8 cellular contexts compared by ENCODE assay signal in the genomic region with DNA sequence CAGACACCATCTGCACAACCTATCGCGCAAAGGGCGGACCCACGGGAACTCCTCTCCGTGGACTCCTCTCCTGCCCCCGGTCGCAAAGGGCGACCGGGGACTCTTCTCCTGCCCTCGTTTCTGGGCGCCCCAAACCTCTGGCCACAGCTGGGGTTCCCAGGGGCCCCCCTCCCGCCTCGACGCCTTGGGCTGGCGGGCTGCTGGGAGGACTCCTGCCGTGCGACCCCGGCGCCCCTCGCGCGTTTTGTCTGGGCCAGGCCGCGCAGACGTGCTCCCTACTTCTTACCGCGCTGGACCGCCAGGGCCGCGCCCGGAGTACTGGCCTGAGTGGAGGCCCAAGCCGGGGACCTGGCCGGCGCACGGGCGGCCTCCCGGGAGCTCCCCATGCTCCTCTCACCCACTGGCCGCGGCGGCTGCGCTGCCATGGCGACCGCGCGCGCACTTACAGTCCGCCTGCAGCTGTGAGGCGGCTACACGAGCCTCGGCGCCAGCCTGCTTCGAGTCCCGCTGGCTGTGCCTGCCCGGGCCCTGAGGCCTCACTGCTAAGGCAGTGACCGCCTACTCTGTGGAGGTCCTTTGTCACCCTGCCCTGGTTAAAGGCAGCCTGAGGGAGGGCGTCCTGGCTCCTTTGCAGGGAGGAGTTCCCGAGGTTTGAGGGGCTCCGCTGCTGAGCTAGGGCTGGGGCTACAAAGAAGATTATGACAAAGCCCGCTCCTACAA. TPM values are rescaled to one million over a fixed set of nuclear protein-coding genes. Genes with fewer than 3 reads are reported as not detected.
DNase-seq lines count a peak whose midpoint lies in the region; ATAC-seq, FAIRE-seq and TF ChIP-seq lines count a peak whose summit lies in the region.

No MANE protein-coding gene starts in this region.

- H3K27me3 ChIP-seq in HepG2 (ENCODE audit: control insufficient read depth in 1 of 2, insufficient read depth in 2 of 2, low read length in 2 of 2): peaks cover 0 to 10% of the 10 kb centered on the region in 2 experiments; a peak in 2 of 5 replicates

- WGBS in HepG2 (ENCODE audit: low lambda C conversion rate): 84% methylated on average over 16 of the region's 59 CpGs

- H3K4me3 ChIP-seq in coronary artery: peak overlapping the region; percentile 82
- peak overlapping the region in 2 of 3 experiments; percentile 16 to 46; a peak in 1 of 6 replicates for H3K4me3 ChIP-seq in HepG2 (replicated peaks in 1 of 3; ENCODE audit: insufficient read depth in 1 of 3, low read depth in 2 of 3, low read length in 3 of 3)

- TF ChIP-seq EP300 in HepG2 (IDR thresholded peaks at IDR 0.05; ENCODE audit: low read depth in 2 of 2, low read length in 2 of 2): no peak
- TF ChIP-seq EP300 in HepG2 (CRISPR knock-in tag; IDR thresholded peaks at IDR 0.05; ENCODE audit: borderline replicate concordance): no peak

- no TSS peak for BruUV-seq in HepG2 (replicated peaks; lab: Mats Ljungman, UMichigan)

- H2AFZ ChIP-seq in HepG2 (ENCODE audit: low read length): no peak overlapping the region

- H4K20me1 ChIP-seq in HepG2 (ENCODE audit: insufficient read depth, low read length): no peaks in the 10 kb centered on the region

- no peak for TF ChIP-seq RAD21 in HepG2 (CRISPR knock-in tag; IDR thresholded peaks at IDR 0.05)

- no peak for TF ChIP-seq POLR2A in HepG2 (IDR thresholded peaks at IDR 0.05; ENCODE audit: insufficient read depth in 1 of 2, low read depth in 2 of 2, low read length in 2 of 2)

- TF ChIP-seq CTCF in GM13977 (IDR thresholded peaks at IDR 0.05; ENCODE audit: extremely low read depth, insufficient read depth, missing control alignments) (no peak), coronary artery (IDR thresholded peaks at IDR 0.05) (no peak), HepG2 (CRISPR knock-in tag; IDR thresholded peaks at IDR 0.05) (no peak)

- DNase-seq in GM13977 (ENCODE audit: low spot score) (peak; percentile 80), NCI-H128 (lab: John Stamatoyannopoulos, UW; ENCODE audit: unreplicated experiment) (peak; percentile 53), coronary artery (ENCODE audit: low spot score) (peak; percentile 81), HepG2 (ENCODE audit: low spot score) (no peak), SW 1271 (lab: John Stamatoyannopoulos, UW) (no peak)
- DNase-seq in stimulated activated CD4-positive, alpha-beta T cell treated with anti-CD3 and anti-CD28 coated beads, Interleukin-1b, Interleukin-23, amount 100 ng/mL, for 48 hours: peak; percentile 53

- H3K9me3 ChIP-seq in HepG2 (ENCODE audit: low read length): peaks cover 7% of the 10 kb centered on the region

- peaks cover 14% of the 10 kb centered on the region for H3K4me1 ChIP-seq in HepG2 (ENCODE audit: insufficient read depth, low read length)

- H3K79me2 ChIP-seq in HepG2 (ENCODE audit: insufficient read depth, low read length): no peaks in the 10 kb centered on the region

- CTCF ChIA-PET in HepG2 (lab: Yijun Ruan, JAX; ENCODE audit: low intra/inter-chr PET ratio, low total read pairs): no interaction called here

- H3K27ac ChIP-seq in coronary artery (peak overlapping the region; percentile 64 to 82), HepG2 (ENCODE audit: extremely low read length, insufficient read depth, low read length) (no peak overlapping the region)

- POLR2A ChIA-PET in HepG2 (lab: Yijun Ruan, JAX): no interaction called here

- H3K9ac ChIP-seq in HepG2 (ENCODE audit: insufficient read depth, low read depth, low read length): no peak overlapping the region

- intact Hi-C loops in HepG2 (cut with micrococcal nuclease; ENCODE audit: unreplicated experiment): no loop called here

- ATAC-seq in HG02588 (IDR thresholded peaks at IDR 0.05; ENCODE audit: unreplicated experiment): peak; percentile 72
- peak; percentile 54 to 58 for ATAC-seq in activated CD4-positive, CD25-positive, alpha-beta regulatory T cell treated with anti-CD3 and anti-CD28 coated beads, Interleukin-2, amount 50 U/mL, for 24 hours
- ATAC-seq in HepG2: peak; percentile 92

- H3K36me3 ChIP-seq in HepG2 (replicated peaks in 1 of 2; ENCODE audit: control insufficient read depth in 1 of 2, insufficient read depth in 2 of 2, low read length in 2 of 2): no peaks in the 10 kb centered on the region

- in situ Hi-C loops in GM13977 (cut with MboI; ENCODE audit: low pct_unique_long_range_greater_than_20kb, low sequenced_read_pairs, unreplicated experiment): no loop called here
- in situ Hi-C loops in HepG2 (cut with HindIII; ENCODE audit: extremely low pct_ligation_motif_present, low pct_unique_long_range_greater_than_20kb): no loop called here

- peak overlapping the region; percentile 62 for H3K4me2 ChIP-seq in HepG2 (ENCODE audit: low read depth, low read length)

- no peak for FAIRE-seq in HepG2 (lab: Jason Lieb, UNC)

RNA-seq across cellular contexts. Expression of gene LRRIQ4, which starts 0.4 kb away (rescaled TPM):
- not detected in 2 replicates for total RNA-seq in HepG2 (2016; rRNA removed; fragmentation: Illumina TruSeq; extraction: Trizol)
- total RNA-seq in HepG2 (2016; cell fraction: cytosol; rRNA removed; fragmentation: Illumina TruSeq; extraction: Trizol; ENCODE audit: low read depth): not detected in 2 replicates
- total RNA-seq in HepG2 (2016; cell fraction: insoluble cytoplasmic fraction; rRNA removed; fragmentation: Illumina TruSeq; extraction: Trizol): not detected in 2 replicates
- total RNA-seq in HepG2 (2016; cell fraction: membrane; rRNA removed; fragmentation: Illumina TruSeq; extraction: Trizol): not detected in 2 replicates
- total RNA-seq in HepG2 (2016; cell fraction: nucleus; rRNA removed; fragmentation: Illumina TruSeq; extraction: Trizol): not detected in 2 replicates
- polyA plus RNA-seq in HepG2 (2011; rRNA removed): not detected in 2 replicates
- not detected in 2 replicates for polyA plus RNA-seq in HepG2 (2011; cell fraction: cytosol; rRNA removed)
- not detected in 2 replicates for polyA plus RNA-seq in HepG2 (2011; cell fraction: nucleus; rRNA removed)
- not detected in 2 replicates for polyA plus RNA-seq in HepG2 (2012)
- not detected in 2 replicates for polyA plus RNA-seq in HepG2 (2016; cell fraction: cytosol; fragmentation: Illumina TruSeq; extraction: Trizol; ENCODE audit: low read depth)
- polyA plus RNA-seq in HepG2 (2016; cell fraction: insoluble cytoplasmic fraction; fragmentation: Illumina TruSeq; extraction: Trizol; ENCODE audit: low read depth): not detected in 2 replicates
- not detected in 2 replicates for polyA plus RNA-seq in HepG2 (2016; cell fraction: membrane; fragmentation: Illumina TruSeq; extraction: Trizol; ENCODE audit: low read depth)
- not detected in 2 replicates for polyA plus RNA-seq in HepG2 (2016; cell fraction: nucleus; fragmentation: Illumina TruSeq; extraction: Trizol; ENCODE audit: insufficient read depth, low read depth)
- not detected in 2 replicates for polyA minus RNA-seq in HepG2 (2011; rRNA and poly(A)+ RNA removed; ENCODE audit: low replicate concordance)
- not detected in 2 replicates for polyA minus RNA-seq in HepG2 (2011; cell fraction: cytosol; rRNA and poly(A)+ RNA removed)
- not detected in 2 replicates for polyA minus RNA-seq in HepG2 (2011; cell fraction: nucleus; rRNA and poly(A)+ RNA removed)

RNA-seq across cellular contexts. Expression of gene LRRC34, which starts 0.4 kb away (rescaled TPM):
- total RNA-seq in HepG2 (2016; rRNA removed; fragmentation: Illumina TruSeq; extraction: Trizol): not detected in 2 replicates
- not detected in 2 replicates for total RNA-seq in HepG2 (2016; cell fraction: cytosol; rRNA removed; fragmentation: Illumina TruSeq; extraction: Trizol; ENCODE audit: low read depth)
- total RNA-seq in HepG2 (2016; cell fraction: insoluble cytoplasmic fraction; rRNA removed; fragmentation: Illumina TruSeq; extraction: Trizol): not detected in 2 replicates
- not detected in 2 replicates for total RNA-seq in HepG2 (2016; cell fraction: membrane; rRNA removed; fragmentation: Illumina TruSeq; extraction: Trizol)
- not detected in 2 replicates for total RNA-seq in HepG2 (2016; cell fraction: nucleus; rRNA removed; fragmentation: Illumina TruSeq; extraction: Trizol)
- polyA plus RNA-seq in HepG2 (2011; rRNA removed): not detected in 2 replicates
- not detected in 2 replicates for polyA plus RNA-seq in HepG2 (2011; cell fraction: cytosol; rRNA removed)
- polyA plus RNA-seq in HepG2 (2011; cell fraction: nucleus; rRNA removed): not detected in 2 replicates
- polyA plus RNA-seq in HepG2 (2012): 0.11 TPM in 1 of 2 replicates, not detected in the other
- polyA plus RNA-seq in HepG2 (2016; cell fraction: cytosol; fragmentation: Illumina TruSeq; extraction: Trizol; ENCODE audit: low read depth): not detected in 2 replicates
- not detected in 2 replicates for polyA plus RNA-seq in HepG2 (2016; cell fraction: insoluble cytoplasmic fraction; fragmentation: Illumina TruSeq; extraction: Trizol; ENCODE audit: low read depth)
- not detected in 2 replicates for polyA plus RNA-seq in HepG2 (2016; cell fraction: membrane; fragmentation: Illumina TruSeq; extraction: Trizol; ENCODE audit: low read depth)
- polyA plus RNA-seq in HepG2 (2016; cell fraction: nucleus; fragmentation: Illumina TruSeq; extraction: Trizol; ENCODE audit: insufficient read depth, low read depth): not detected in 2 replicates
- not detected in 2 replicates for polyA minus RNA-seq in HepG2 (2011; rRNA and poly(A)+ RNA removed; ENCODE audit: low replicate concordance)
- polyA minus RNA-seq in HepG2 (2011; cell fraction: cytosol; rRNA and poly(A)+ RNA removed): not detected in 2 replicates
- not detected in 2 replicates for polyA minus RNA-seq in HepG2 (2011; cell fraction: nucleus; rRNA and poly(A)+ RNA removed)

RNA-seq across cellular contexts. Expression of gene MYNN, which starts 39.1 kb away (rescaled TPM):
- 17.6 and 23.7 TPM in 2 replicates for total RNA-seq in HepG2 (2016; rRNA removed; fragmentation: Illumina TruSeq; extraction: Trizol)
- 3.2 and 3.3 TPM in 2 replicates for total RNA-seq in HepG2 (2016; cell fraction: cytosol; rRNA removed; fragmentation: Illumina TruSeq; extraction: Trizol; ENCODE audit: low read depth)
- total RNA-seq in HepG2 (2016; cell fraction: insoluble cytoplasmic fraction; rRNA removed; fragmentation: Illumina TruSeq; extraction: Trizol): 15.9 and 24.4 TPM in 2 replicates
- total RNA-seq in HepG2 (2016; cell fraction: membrane; rRNA removed; fragmentation: Illumina TruSeq; extraction: Trizol): 7.9 and 9.4 TPM in 2 replicates
- total RNA-seq in HepG2 (2016; cell fraction: nucleus; rRNA removed; fragmentation: Illumina TruSeq; extraction: Trizol): 16.4 and 19.9 TPM in 2 replicates
- polyA plus RNA-seq in HepG2 (2011; rRNA removed): 8.7 and 10.4 TPM in 2 replicates
- 3.4 and 4.8 TPM in 2 replicates for polyA plus RNA-seq in HepG2 (2011; cell fraction: cytosol; rRNA removed)
- polyA plus RNA-seq in HepG2 (2011; cell fraction: nucleus; rRNA removed): 7.6 and 7.8 TPM in 2 replicates
- 8.0 and 8.3 TPM in 2 replicates for polyA plus RNA-seq in HepG2 (2012)
- polyA plus RNA-seq in HepG2 (2016; cell fraction: cytosol; fragmentation: Illumina TruSeq; extraction: Trizol; ENCODE audit: low read depth): 1.8 TPM in 2 replicates
- 14.0 and 15.4 TPM in 2 replicates for polyA plus RNA-seq in HepG2 (2016; cell fraction: insoluble cytoplasmic fraction; fragmentation: Illumina TruSeq; extraction: Trizol; ENCODE audit: low read depth)
- 3.1 and 3.5 TPM in 2 replicates for polyA plus RNA-seq in HepG2 (2016; cell fraction: membrane; fragmentation: Illumina TruSeq; extraction: Trizol; ENCODE audit: low read depth)
- 18.9 and 19.7 TPM in 2 replicates for polyA plus RNA-seq in HepG2 (2016; cell fraction: nucleus; fragmentation: Illumina TruSeq; extraction: Trizol; ENCODE audit: insufficient read depth, low read depth)
- polyA minus RNA-seq in HepG2 (2011; rRNA and poly(A)+ RNA removed; ENCODE audit: low replicate concordance): 5.0 and 6.9 TPM in 2 replicates
- 10.0 and 11.1 TPM in 2 replicates for polyA minus RNA-seq in HepG2 (2011; cell fraction: cytosol; rRNA and poly(A)+ RNA removed)
- 38.5 and 43.5 TPM in 2 replicates for polyA minus RNA-seq in HepG2 (2011; cell fraction: nucleus; rRNA and poly(A)+ RNA removed)

RNA-seq across cellular contexts. Expression of gene ACTRT3, which starts 42.9 kb away (rescaled TPM):
- 0.97 and 1.1 TPM in 2 replicates for total RNA-seq in HepG2 (2016; rRNA removed; fragmentation: Illumina TruSeq; extraction: Trizol)
- total RNA-seq in HepG2 (2016; cell fraction: cytosol; rRNA removed; fragmentation: Illumina TruSeq; extraction: Trizol; ENCODE audit: low read depth): 0.18 TPM in 1 of 2 replicates, not detected in the other
- total RNA-seq in HepG2 (2016; cell fraction: insoluble cytoplasmic fraction; rRNA removed; fragmentation: Illumina TruSeq; extraction: Trizol): 1.0 and 1.5 TPM in 2 replicates
- 0.80 and 0.90 TPM in 2 replicates for total RNA-seq in HepG2 (2016; cell fraction: membrane; rRNA removed; fragmentation: Illumina TruSeq; extraction: Trizol)
- 0.88 and 1.0 TPM in 2 replicates for total RNA-seq in HepG2 (2016; cell fraction: nucleus; rRNA removed; fragmentation: Illumina TruSeq; extraction: Trizol)
- 0.42 and 0.47 TPM in 2 replicates for polyA plus RNA-seq in HepG2 (2011; rRNA removed)
- 0.24 and 0.41 TPM in 2 replicates for polyA plus RNA-seq in HepG2 (2011; cell fraction: cytosol; rRNA removed)
- polyA plus RNA-seq in HepG2 (2011; cell fraction: nucleus; rRNA removed): 0.32 and 0.35 TPM in 2 replicates
- polyA plus RNA-seq in HepG2 (2012): 0.44 and 0.47 TPM in 2 replicates
- polyA plus RNA-seq in HepG2 (2016; cell fraction: cytosol; fragmentation: Illumina TruSeq; extraction: Trizol; ENCODE audit: low read depth): 0.10 and 0.23 TPM in 2 replicates
- polyA plus RNA-seq in HepG2 (2016; cell fraction: insoluble cytoplasmic fraction; fragmentation: Illumina TruSeq; extraction: Trizol; ENCODE audit: low read depth): 1.4 and 1.7 TPM in 2 replicates
- polyA plus RNA-seq in HepG2 (2016; cell fraction: membrane; fragmentation: Illumina TruSeq; extraction: Trizol; ENCODE audit: low read depth): 0.24 and 0.34 TPM in 2 replicates
- polyA plus RNA-seq in HepG2 (2016; cell fraction: nucleus; fragmentation: Illumina TruSeq; extraction: Trizol; ENCODE audit: insufficient read depth, low read depth): 0.53 and 0.83 TPM in 2 replicates
- 2.0 and 4.0 TPM in 2 replicates for polyA minus RNA-seq in HepG2 (2011; rRNA and poly(A)+ RNA removed; ENCODE audit: low replicate concordance)
- polyA minus RNA-seq in HepG2 (2011; cell fraction: cytosol; rRNA and poly(A)+ RNA removed): 0.40 TPM in 1 of 2 replicates, not detected in the other
- polyA minus RNA-seq in HepG2 (2011; cell fraction: nucleus; rRNA and poly(A)+ RNA removed): 0.77 and 1.2 TPM in 2 replicates

RNA-seq across cellular contexts. Expression of gene TERC, which starts 47.4 kb away (rescaled TPM):
- 8.4 and 74.6 TPM in 2 replicates for total RNA-seq in HepG2 (2016; rRNA removed; fragmentation: Illumina TruSeq; extraction: Trizol)
- total RNA-seq in HepG2 (2016; cell fraction: cytosol; rRNA removed; fragmentation: Illumina TruSeq; extraction: Trizol; ENCODE audit: low read depth): 1,250 and 1,324 TPM in 2 replicates
- 7.8 and 74.2 TPM in 2 replicates for total RNA-seq in HepG2 (2016; cell fraction: insoluble cytoplasmic fraction; rRNA removed; fragmentation: Illumina TruSeq; extraction: Trizol)
- total RNA-seq in HepG2 (2016; cell fraction: membrane; rRNA removed; fragmentation: Illumina TruSeq; extraction: Trizol): 139 and 180 TPM in 2 replicates
- total RNA-seq in HepG2 (2016; cell fraction: nucleus; rRNA removed; fragmentation: Illumina TruSeq; extraction: Trizol): 220 and 224 TPM in 2 replicates
- polyA plus RNA-seq in HepG2 (2011; rRNA removed): 1.3 and 2.9 TPM in 2 replicates
- polyA plus RNA-seq in HepG2 (2011; cell fraction: cytosol; rRNA removed): 0.36 and 3.5 TPM in 2 replicates
- 54.4 and 69.0 TPM in 2 replicates for polyA plus RNA-seq in HepG2 (2011; cell fraction: nucleus; rRNA removed)
- polyA plus RNA-seq in HepG2 (2012): 0.50 TPM in 1 of 2 replicates, not detected in the other
- 2.4 and 2.5 TPM in 2 replicates for polyA plus RNA-seq in HepG2 (2016; cell fraction: cytosol; fragmentation: Illumina TruSeq; extraction: Trizol; ENCODE audit: low read depth)
- not detected in 2 replicates for polyA plus RNA-seq in HepG2 (2016; cell fraction: insoluble cytoplasmic fraction; fragmentation: Illumina TruSeq; extraction: Trizol; ENCODE audit: low read depth)
- polyA plus RNA-seq in HepG2 (2016; cell fraction: membrane; fragmentation: Illumina TruSeq; extraction: Trizol; ENCODE audit: low read depth): not detected in 2 replicates
- 1.3 TPM in 1 of 2 replicates, not detected in the other for polyA plus RNA-seq in HepG2 (2016; cell fraction: nucleus; fragmentation: Illumina TruSeq; extraction: Trizol; ENCODE audit: insufficient read depth, low read depth)
- polyA minus RNA-seq in HepG2 (2011; rRNA and poly(A)+ RNA removed; ENCODE audit: low replicate concordance): 114 and 221 TPM in 2 replicates
- 95.9 and 129 TPM in 2 replicates for polyA minus RNA-seq in HepG2 (2011; cell fraction: cytosol; rRNA and poly(A)+ RNA removed)
- 257 and 332 TPM in 2 replicates for polyA minus RNA-seq in HepG2 (2011; cell fraction: nucleus; rRNA and poly(A)+ RNA removed)

Comparison
In these comparisons a context has a peak if more than half of its experiments do, and no peak if none do; other contexts are left out.
1. DNase-seq: peak in GM13977 (single experiment), NCI-H128 (single experiment), coronary artery (single experiment) and stimulated activated CD4-positive, alpha-beta T cell treated with anti-CD3 and anti-CD28 coated beads, Interleukin-1b, Interleukin-23, amount 100 ng/mL, for 48 hours (single experiment); none in HepG2 (single experiment) and SW 1271 (0 of 2).
2. Peak in every context shown above with its lines, with median percentiles within 50 percentile points of each other: ATAC-seq.